Comparison of ENCODE assay signal across 12 cellular contexts in the genomic region with DNA sequence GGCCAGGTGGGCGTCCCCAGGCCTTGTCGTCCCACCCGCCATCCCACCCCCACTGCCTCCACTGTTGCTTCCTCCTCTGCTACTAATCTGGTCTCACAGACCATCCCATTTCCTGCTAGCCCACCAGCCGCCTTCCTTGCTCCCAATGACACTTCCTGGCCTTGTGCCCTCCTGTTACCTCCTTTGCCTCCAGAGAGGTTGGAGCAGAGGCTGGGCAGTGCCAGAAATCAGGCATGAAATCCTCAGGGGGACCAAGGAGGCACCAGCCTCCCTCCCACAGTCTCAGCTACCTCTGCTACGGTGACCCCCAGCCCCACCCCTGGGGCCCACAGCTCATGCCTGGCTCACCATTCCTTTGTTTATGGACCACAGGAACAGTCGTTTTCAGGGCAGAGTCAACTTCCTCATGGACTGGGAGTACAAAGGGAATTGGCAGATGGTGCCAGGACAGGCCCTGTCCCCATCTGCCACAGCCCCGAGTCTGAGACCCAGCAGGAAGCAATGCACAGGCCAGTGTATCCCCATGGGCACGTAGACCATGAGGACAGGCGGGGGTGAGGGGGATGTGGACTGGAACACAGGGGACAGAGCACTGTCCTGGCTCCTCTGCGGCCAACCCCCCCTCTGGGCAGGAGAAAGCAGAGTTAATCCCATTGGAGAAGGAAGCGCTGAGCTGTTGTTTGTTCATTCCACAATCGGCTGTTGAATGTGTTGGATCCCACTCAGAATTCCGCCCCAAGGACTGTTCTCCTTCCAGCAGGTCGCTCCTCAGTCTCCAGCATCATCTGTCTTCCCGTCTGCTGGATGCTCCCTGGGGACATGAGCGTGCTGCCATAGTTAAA. TPM values are rescaled to one million over a fixed set of nuclear protein-coding genes. Genes with fewer than 3 reads are reported as not detected.
A peak's percentile ranks its signal among the peaks of the same experiment; 100 is the strongest.
DNase-seq lines count a peak whose midpoint lies in the region; ATAC-seq, FAIRE-seq and TF ChIP-seq lines count a peak whose summit lies in the region.
"Had no signal": no experiment of that assay in that cellular context is flagged by ENCODE, and none has a peak within 500 bp of the region (broad histone marks: within the 10 kb centered on the region; RNA-seq: fewer than 3 reads in every experiment).

No MANE protein-coding gene starts in this region.

- H3K9me3 ChIP-seq in A549 (no peaks in the 10 kb centered on the region), H1 (ENCODE audit: insufficient read depth in 2 of 2, low read depth in 1 of 2, low read length in 1 of 2) (no peaks in the 10 kb centered on the region)

- H2BK5ac ChIP-seq in H1 (ENCODE audit: low read depth, low read length) (peak overlapping the region; percentile 26; the same call in 1 of the 2 replicates), mesendoderm (ENCODE audit: low read length) (no peak overlapping the region)

- no peak overlapping the region; the same call in 1 of the 2 replicates for H2AK5ac ChIP-seq in H1 (ENCODE audit: low read depth, low read length)
- no peak overlapping the region for H2AK5ac ChIP-seq in mesendoderm (ENCODE audit: low read length)

- peak overlapping the region; percentile 55; the same call in 1 of the 2 replicates for H2BK20ac ChIP-seq in H1 (ENCODE audit: low read length)

- no peak overlapping the region for H3K23ac ChIP-seq in H1 (ENCODE audit: insufficient read length)
- H3K23ac ChIP-seq in mesendoderm (ENCODE audit: low read length), result no peak overlapping the region

- peaks cover 4% of the 10 kb centered on the region for H3K36me3 Mint-ChIP-seq in stimulated activated effector memory CD8-positive, alpha-beta T cell treated with anti-CD3 and anti-CD28 coated beads, Interleukin-12 subunit alpha, Interleukin-12 subunit beta, amount 100 ng/mL, for 72 hours

- no peak overlapping the region for H3K9ac ChIP-seq in H1 (replicated peaks in 1 of 4; ENCODE audit: extremely low read depth in 1 of 4, low read depth in 3 of 4, low read length in 3 of 4)
- no peak overlapping the region for H3K9ac ChIP-seq in mesendoderm (ENCODE audit: low read length)

- H3K27me3 ChIP-seq in H1 (replicated peaks in 1 of 4; ENCODE audit: control insufficient read depth in 3 of 4, extremely low read depth in 1 of 4, insufficient read depth in 3 of 4, low read length in 3 of 4) (no peaks in the 10 kb centered on the region), mesendoderm (ENCODE audit: insufficient read depth, low read length, poor library complexity) (no peaks in the 10 kb centered on the region)

- POLR2A ChIA-PET in A549 (lab: Yijun Ruan, JAX), result no interaction called here
- POLR2A ChIA-PET in H1 (lab: Charles Lee; ENCODE audit: partially characterized antibody), result no interaction called here

- H3K4me2 ChIP-seq in A549 (peak overlapping the region; percentile 49), H1 (ENCODE audit: insufficient read depth in 1 of 2, low read depth in 2 of 2, low read length in 2 of 2) (no peak overlapping the region), mesendoderm (ENCODE audit: low read length) (no peak overlapping the region)

- peak overlapping the region; percentile 92; the same call in 1 of the 2 replicates for H2BK15ac ChIP-seq in H1 (ENCODE audit: low read length)
- H2BK15ac ChIP-seq in mesendoderm (replicated peaks; ENCODE audit: low read depth), result no peak overlapping the region

- H4K91ac ChIP-seq in H1 (replicated peaks; ENCODE audit: insufficient read length, low read length), result peak overlapping the region; percentile 76

- no peak overlapping the region for H3K27ac Mint-ChIP-seq in stimulated activated effector memory CD8-positive, alpha-beta T cell treated with anti-CD3 and anti-CD28 coated beads, Interleukin-12 subunit alpha, Interleukin-12 subunit beta, amount 100 ng/mL, for 72 hours

- H3K18ac ChIP-seq in H1 (ENCODE audit: extremely low read depth, low read length), result peak overlapping the region; percentile 40
- H3K18ac ChIP-seq in mesendoderm (ENCODE audit: low read length), result peak overlapping the region; percentile 15

- H3K4ac ChIP-seq in H1 (replicated peaks; ENCODE audit: insufficient read length, low read depth, low read length) (peak overlapping the region; percentile 51), mesendoderm (ENCODE audit: low read depth, low read length) (no peak overlapping the region)

- no peak overlapping the region for H3K14ac ChIP-seq in H1 (ENCODE audit: insufficient read length)

- TF ChIP-seq RAD21 in A549 (conservative IDR thresholded peaks at IDR 0.05 in 1 of 2, IDR thresholded peaks at IDR 0.05 in 1 of 2), result no peak
- TF ChIP-seq RAD21 in H1 (IDR thresholded peaks at IDR 0.05 in 1 of 2, conservative IDR thresholded peaks at IDR 0.05 in 1 of 2; ENCODE audit: low read depth in 2 of 2, low read length in 2 of 2), result no peak

- TF ChIP-seq POLR2A in A549 (IDR thresholded peaks at IDR 0.05; ENCODE audit: low read length), result no peak
- no peak for TF ChIP-seq POLR2A in H1 (IDR thresholded peaks at IDR 0.05; ENCODE audit: control extremely low read depth in 1 of 2, low read depth in 2 of 2, low read length in 2 of 2)

- H2AFZ ChIP-seq in H1 (ENCODE audit: low read length), result 0 out of 2 replicates have a peak overlapping the region, but pooled peaks have one; percentile 86

- CTCF ChIA-PET in A549 (lab: Yijun Ruan, JAX), result interaction anchor here (1.0 to 7.6 kb wide), 5 partner anchors 7 to 38 kb away, joined by 3 to 90 read pairs (median 5); no protein-coding TSS in a partner anchor
- CTCF ChIA-PET in H1 (lab: Charles Lee; ENCODE audit: partially characterized antibody), result interaction anchor here (0.9 to 8.6 kb wide), 4 partner anchors 9 to 42 kb away, joined by 3 to 106 read pairs (median 12); no protein-coding TSS in a partner anchor

- WGBS in A549 (ENCODE audit: missing lambda C conversion rate), result 48% methylated on average over 15 of the region's 16 CpGs
- 80% methylated on average over 15 of the region's 16 CpGs; no CpG with 5 or more reads in 1 of the 2 experiments for WGBS in H1 (ENCODE audit: extremely low coverage in 1 of 2, insufficient coverage in 1 of 2, insufficient read length in 1 of 2, insufficient replicate concordance in 2 of 2, low coverage in 1 of 2, low lambda C conversion rate in 2 of 2, missing lambda C conversion rate in 1 of 2), 2 experiments
- no CpG with 5 or more reads among the region's 16 CpGs for WGBS in mesendoderm (ENCODE audit: extremely low coverage, insufficient coverage, low lambda C conversion rate)

- DNase-seq in A549 (ENCODE audit: low read depth in 1 of 2, low spot score in 1 of 2), result peak in 1 of 2 experiments; percentile 50
- peak; percentile 92 for DNase-seq in NCI-H1694 treated with DMSO at 0.1 percent for 48 hours (lab: John Stamatoyannopoulos, UW)
- no peak for DNase-seq in H1 (ENCODE audit: low read depth in 1 of 2, low spot score in 2 of 2)
- DNase-seq in mesendoderm, result peak; percentile 51
- DNase-seq in stimulated activated effector memory CD8-positive, alpha-beta T cell treated with anti-CD3 and anti-CD28 coated beads, Interleukin-12 subunit alpha, Interleukin-12 subunit beta, amount 100 ng/mL, for 72 hours (ENCODE audit: low spot score in 2 of 2), result no peak
- DNase-seq in NCI-H2107 (lab: John Stamatoyannopoulos, UW), result no peak
- no peak for DNase-seq in AML-193 (lab: John Stamatoyannopoulos, UW)
- no peak for DNase-seq in stimulated activated CD4-positive, alpha-beta T cell treated with anti-CD3 and anti-CD28 coated beads, Interleukin-1b, Interleukin-23, amount 100 ng/mL, for 48 hours
- DNase-seq: erythroblast, Karpas-422 had no signal

- H4K20me1 ChIP-seq in H1 (replicated peaks in 1 of 2; ENCODE audit: control insufficient read depth in 1 of 2, insufficient read depth in 2 of 2, low read length in 2 of 2), result no peaks in the 10 kb centered on the region

- no peaks in the 10 kb centered on the region for H3K79me1 ChIP-seq in H1 (ENCODE audit: low read depth, low read length)
- no peaks in the 10 kb centered on the region for H3K79me1 ChIP-seq in mesendoderm (ENCODE audit: low read length)

- no peaks in the 10 kb centered on the region for H3K79me2 ChIP-seq in H1 (ENCODE audit: control insufficient read depth in 1 of 2, insufficient read depth in 2 of 2, low read length in 2 of 2)
- no peaks in the 10 kb centered on the region for H3K79me2 ChIP-seq in mesendoderm (ENCODE audit: control insufficient read depth, insufficient read depth, low read length)

- H4K5ac ChIP-seq in H1 (ENCODE audit: insufficient read length, low read depth, low read length) (no peak overlapping the region), mesendoderm (ENCODE audit: low read length) (no peak overlapping the region)

- peak overlapping the region; percentile 33 for H2BK120ac ChIP-seq in H1 (replicated peaks; ENCODE audit: low read depth, low read length)
- H2BK120ac ChIP-seq in mesendoderm (ENCODE audit: low read depth, low read length), result no peak overlapping the region

- H2BK12ac ChIP-seq in H1 (ENCODE audit: low read depth, low read length), result peak overlapping the region; percentile 72; the same call in 1 of the 2 replicates

- H3K4me3 ChIP-seq in A549, result no peak overlapping the region
- no peak overlapping the region for H3K4me3 ChIP-seq in H1 (ENCODE audit: extremely low read depth in 1 of 4, insufficient read depth in 2 of 4, low read depth in 3 of 4, low read length in 4 of 4)
- H3K4me3 ChIP-seq in mesendoderm (ENCODE audit: low read length), result no peak overlapping the region

- TF ChIP-seq EP300 in A549 (IDR thresholded peaks at IDR 0.05) (no peak), H1 (IDR thresholded peaks at IDR 0.05; ENCODE audit: borderline replicate concordance in 1 of 2, low read depth in 2 of 2, low read length in 2 of 2) (no peak)

- H4K8ac ChIP-seq in H1 (ENCODE audit: extremely low read depth, insufficient read depth, low read length) (no peak overlapping the region), mesendoderm (ENCODE audit: low read depth, low read length) (no peak overlapping the region)

- H3K4me3 Mint-ChIP-seq in stimulated activated effector memory CD8-positive, alpha-beta T cell treated with anti-CD3 and anti-CD28 coated beads, Interleukin-12 subunit alpha, Interleukin-12 subunit beta, amount 100 ng/mL, for 72 hours, result no peak overlapping the region

- H3K36me3 ChIP-seq in H1 (ENCODE audit: control insufficient read depth in 2 of 4, insufficient read depth in 4 of 4, low read length in 3 of 4) (no peaks in the 10 kb centered on the region), mesendoderm (ENCODE audit: control insufficient read depth, insufficient read depth, low read length) (no peaks in the 10 kb centered on the region)

- no peaks in the 10 kb centered on the region for H3K23me2 ChIP-seq in H1 (ENCODE audit: low read depth, low read length)

- FAIRE-seq in A549 (lab: Jason Lieb, UNC), result no peak
- FAIRE-seq in H1 (lab: Jason Lieb, UNC), result no peak

- no peak overlapping the region for H3K56ac ChIP-seq in H1 (replicated peaks; ENCODE audit: insufficient read length, low read depth, low read length)
- peak overlapping the region; percentile 75 for H3K56ac ChIP-seq in mesendoderm (ENCODE audit: low read length)

- H3K4me1 ChIP-seq in A549 (peaks cover 24% of the 10 kb centered on the region), H1 (replicated peaks in 1 of 4; ENCODE audit: control insufficient read depth in 3 of 4, insufficient read depth in 4 of 4, low read length in 3 of 4) (peaks cover 2 to 22% (median 15%) of the 10 kb centered on the region in 4 experiments), mesendoderm (ENCODE audit: control insufficient read depth, low read depth, low read length) (peaks cover 8% of the 10 kb centered on the region)

- H3K4me1 Mint-ChIP-seq in stimulated activated effector memory CD8-positive, alpha-beta T cell treated with anti-CD3 and anti-CD28 coated beads, Interleukin-12 subunit alpha, Interleukin-12 subunit beta, amount 100 ng/mL, for 72 hours, result peaks cover 22% of the 10 kb centered on the region

- TF ChIP-seq CTCF in A549 (IDR thresholded peaks at IDR 0.05), result no peak
- no peak for TF ChIP-seq CTCF in H1 (IDR thresholded peaks at IDR 0.05; ENCODE audit: control extremely low read depth in 1 of 3, insufficient read depth in 1 of 3, low read depth in 1 of 3, low read length in 3 of 3)

- peak in 1 of 2 experiments; percentile 62; a peak in 3 of 6 replicates for ATAC-seq in A549
- ATAC-seq in stimulated activated effector memory CD8-positive, alpha-beta T cell treated with anti-CD3 and anti-CD28 coated beads, Interleukin-12 subunit alpha, Interleukin-12 subunit beta, amount 100 ng/mL, for 72 hours, result no peak

- H3K9me3 Mint-ChIP-seq in stimulated activated effector memory CD8-positive, alpha-beta T cell treated with anti-CD3 and anti-CD28 coated beads, Interleukin-12 subunit alpha, Interleukin-12 subunit beta, amount 100 ng/mL, for 72 hours, result no peaks in the 10 kb centered on the region

- H3K27ac ChIP-seq in A549, result peak overlapping the region; percentile 41 to 73; a peak in 5 of 6 replicates
- no peak overlapping the region for H3K27ac ChIP-seq in H1 (ENCODE audit: low read depth, low read length)
- H3K27ac ChIP-seq in mesendoderm (ENCODE audit: low read depth, low read length), result no peak overlapping the region

RNA-seq across cellular contexts. Expression of a gene that starts 2.2 kb away (rescaled TPM):
- polyA plus RNA-seq in A549 (2011; rRNA removed) (0.01 and 0.20 TPM in 2 replicates), A549 (2017; fragmentation: RNase III; extraction: RNeasy Plus Mini Kit Qiagen cat#74134 plus additional on column Dnase treatment) (0.05 TPM in 1 of 3 replicates, not detected in the others), H1 (2011; rRNA removed) (0.20 and 0.32 TPM in 2 replicates)
- 0.03 and 0.04 TPM in 2 replicates for polyA plus RNA-seq in A549 (2012; cell fraction: cytosol; rRNA removed)
- polyA plus RNA-seq in A549 (2012; cell fraction: nucleus; rRNA removed), result 0.16 and 0.28 TPM in 2 replicates
- 0.25 TPM in 1 of 2 replicates, not detected in the other for polyA minus RNA-seq in A549 (2011; rRNA and poly(A)+ RNA removed)
- total RNA-seq in H1 (2021; fragmentation: NEBNext Ultra II Directional; extraction: Animal tissue kit (Norgen Biotek cat#: 25700)), result 0.32 and 0.59 TPM in 2 replicates
- polyA plus RNA-seq in H1 (2011; cell fraction: cytosol; rRNA removed), result 0.23 TPM
- 0.50 TPM for polyA plus RNA-seq in H1 (2011; cell fraction: nucleus; rRNA removed)
- polyA plus RNA-seq in H1 (2012, experiment 1 of 2), result 0.18 to 0.35 TPM (median 0.30 TPM) in 4 replicates
- 0.16 TPM for polyA plus RNA-seq in H1 (2012, experiment 2 of 2)
- polyA plus RNA-seq in H1 (2013, experiment 1 of 2), result 0.97 TPM
- polyA plus RNA-seq in H1 (2013, experiment 2 of 2), result 0.88 TPM
- polyA minus RNA-seq in H1 (2011; rRNA and poly(A)+ RNA removed), result 0.27 and 0.69 TPM in 2 replicates
- not detected for polyA minus RNA-seq in H1 (2011; cell fraction: cytosol; rRNA and poly(A)+ RNA removed)
- not detected for polyA minus RNA-seq in H1 (2011; cell fraction: nucleus; rRNA and poly(A)+ RNA removed)
- polyA plus RNA-seq in mesendoderm (2013, experiment 1 of 2), result 0.06 TPM
- 0.07 TPM for polyA plus RNA-seq in mesendoderm (2013, experiment 2 of 2)
- total RNA-seq: SK-MEL-5 had no signal
- polyA plus RNA-seq: neural cell had no signal

Comparison
In these comparisons a context has a peak if more than half of its experiments do, and no peak if none do; other contexts are left out.
1. DNase-seq: peak in NCI-H1694 treated with DMSO at 0.1 percent for 48 hours (single experiment) and mesendoderm (single experiment); none in H1 (0 of 2), stimulated activated effector memory CD8-positive, alpha-beta T cell treated with anti-CD3 and anti-CD28 coated beads, Interleukin-12 subunit alpha, Interleukin-12 subunit beta, amount 100 ng/mL, for 72 hours (0 of 2), NCI-H2107 (single experiment), AML-193 (0 of 2) and stimulated activated CD4-positive, alpha-beta T cell treated with anti-CD3 and anti-CD28 coated beads, Interleukin-1b, Interleukin-23, amount 100 ng/mL, for 48 hours (single experiment).
2. H3K27ac ChIP-seq: peak in A549 (2 of 2); none in H1 (single experiment) and mesendoderm (single experiment).